In the genomic region with DNA sequence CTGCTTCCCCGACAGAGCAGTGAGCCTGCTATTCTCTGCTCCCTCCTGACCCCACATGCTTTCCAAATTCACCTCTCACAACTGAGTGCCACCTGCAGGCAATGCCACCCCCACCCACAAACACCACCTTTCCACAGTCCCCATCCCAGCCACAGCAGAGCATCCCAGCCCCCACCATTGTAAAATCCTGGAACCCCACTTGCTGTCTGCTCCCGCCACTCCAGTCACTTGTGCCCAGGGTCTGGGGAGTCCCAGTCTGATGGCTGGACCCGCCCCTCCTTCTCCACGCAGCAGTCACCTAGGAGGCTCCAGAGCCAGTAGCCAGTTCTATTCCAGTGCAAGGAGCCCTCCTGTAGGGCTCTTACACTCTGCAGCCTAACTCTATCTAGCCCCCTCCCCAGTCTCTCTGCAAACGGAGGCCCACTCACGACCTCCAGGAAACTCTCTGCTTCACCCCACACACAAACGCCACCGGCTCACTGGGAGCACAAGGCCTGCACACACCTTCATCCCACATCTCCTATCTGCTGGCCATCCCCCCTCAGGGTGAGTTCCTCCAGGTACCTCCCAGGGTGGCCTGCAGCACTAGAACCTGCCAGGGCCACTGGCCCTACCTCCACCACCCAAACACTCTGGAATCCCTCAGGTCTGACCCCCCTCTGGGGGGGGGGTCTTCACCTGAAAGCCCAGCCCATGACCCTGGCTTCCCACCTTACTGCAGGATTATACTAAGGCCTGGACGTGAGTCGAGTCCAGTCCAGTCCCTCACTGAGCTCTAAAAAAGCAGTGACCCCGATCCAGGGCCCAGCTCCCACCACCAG, we compare ENCODE assay signal across 9 cellular contexts. TPM values are rescaled to one million over a fixed set of nuclear protein-coding genes. Genes with fewer than 3 reads are reported as not detected.
DNase-seq lines count a peak whose midpoint lies in the region; ATAC-seq, FAIRE-seq and TF ChIP-seq lines count a peak whose summit lies in the region.
"Had no signal": no experiment of that assay in that cellular context is flagged by ENCODE, and none has a peak within 500 bp of the region (broad histone marks: within the 10 kb centered on the region; RNA-seq: fewer than 3 reads in every experiment).

No MANE protein-coding gene starts in this region.

- no peak for TF ChIP-seq CTCF in astrocyte (IDR thresholded peaks at IDR 0.05; ENCODE audit: insufficient read depth, low read depth, low read length)
- no peak for TF ChIP-seq CTCF in lower leg skin (IDR thresholded peaks at IDR 0.05)
- TF ChIP-seq CTCF in type B pancreatic cell (conservative IDR thresholded peaks at IDR 0.05): no peak

- H3K4me2 ChIP-seq in astrocyte (ENCODE audit: low read length): peak overlapping the region; percentile 98

- H3K4me1 ChIP-seq in astrocyte (ENCODE audit: insufficient read depth, low read length): peaks cover 33% of the 10 kb centered on the region

- H3K36me3 ChIP-seq in astrocyte (ENCODE audit: insufficient read depth, low read length): peaks cover 5% of the 10 kb centered on the region

- intact Hi-C loops in lower leg skin (cut with DNase I; ENCODE audit: low total_unique reads): no loop called here

- H3K27ac Mint-ChIP-seq in astrocyte (ENCODE audit: unreplicated experiment) (peak overlapping the region; percentile 90), type B pancreatic cell (peak overlapping the region; percentile 89)

- no peaks in the 10 kb centered on the region for H3K27me3 ChIP-seq in astrocyte (ENCODE audit: insufficient read depth, low read length)

- peaks cover 58% of the 10 kb centered on the region for H4K20me1 ChIP-seq in astrocyte (ENCODE audit: insufficient read depth, low read length)

- H3K27me3 Mint-ChIP-seq in astrocyte (ENCODE audit: low read depth, unreplicated experiment) (no peaks in the 10 kb centered on the region), type B pancreatic cell (no peaks in the 10 kb centered on the region)

- H3K9me3 Mint-ChIP-seq in astrocyte (ENCODE audit: unreplicated experiment) (no peaks in the 10 kb centered on the region), type B pancreatic cell (no peaks in the 10 kb centered on the region)

- H3K27ac ChIP-seq in astrocyte (ENCODE audit: low read depth, low read length): peak overlapping the region; percentile 22

- H3K79me2 ChIP-seq in astrocyte (ENCODE audit: insufficient read depth, low read length): peaks cover 69% of the 10 kb centered on the region

- H3K9me3 ChIP-seq in astrocyte (ENCODE audit: insufficient read depth, low read depth, low read length): no peaks in the 10 kb centered on the region

- ATAC-seq in HG02571 (IDR thresholded peaks at IDR 0.05; ENCODE audit: unreplicated experiment): no peak

- DNase-seq in activated gamma-delta T cell treated with Interleukin-2 at 50 U/mL for 16 hours (peak; percentile 2), activated gamma-delta T cell (lab: John Stamatoyannopoulos, UW) (no peak), astrocyte (ENCODE audit: low read depth) (no peak), lower leg skin (ENCODE audit: low spot score in 2 of 2) (peak in 1 of 2 donors; percentile 14), type B pancreatic cell (ENCODE audit: extremely low spot score, unreplicated experiment) (no peak), A172 (ENCODE audit: low spot score) (no peak), amygdala (lab: John Stamatoyannopoulos, UW) (no peak)
- DNase-seq: NCI-H510A had no signal

- peaks cover 24% of the 10 kb centered on the region for H3K36me3 Mint-ChIP-seq in astrocyte (ENCODE audit: low read depth, unreplicated experiment)
- H3K36me3 Mint-ChIP-seq in type B pancreatic cell: peaks cover 9% of the 10 kb centered on the region

- H3K4me3 ChIP-seq in astrocyte (ENCODE audit: insufficient read depth, low read depth, low read length) (peak overlapping the region; percentile 78), lower leg skin (ENCODE audit: low read depth, poor library complexity, severe bottlenecking) (peak overlapping the region; percentile 86)

- H3K9ac ChIP-seq in astrocyte (ENCODE audit: low read length): peak overlapping the region; percentile 84

- peak overlapping the region; percentile 96 for H3K4me3 Mint-ChIP-seq in astrocyte (ENCODE audit: unreplicated experiment)
- H3K4me3 Mint-ChIP-seq in type B pancreatic cell: peak overlapping the region; percentile 96

- no peak for FAIRE-seq in astrocyte (lab: Jason Lieb, UNC)

- 33 to 34% methylated on average over 11 of the region's 11 CpGs for WGBS in lower leg skin, 2 donors

- peaks cover 40% of the 10 kb centered on the region for H3K4me1 Mint-ChIP-seq in astrocyte (ENCODE audit: low read depth, unreplicated experiment)
- peaks cover 34% of the 10 kb centered on the region for H3K4me1 Mint-ChIP-seq in type B pancreatic cell (ENCODE audit: unreplicated experiment)

- TF ChIP-seq POLR2A in lower leg skin (IDR thresholded peaks at IDR 0.05): no peak

- H2AFZ ChIP-seq in astrocyte (ENCODE audit: low read depth, low read length): no peak overlapping the region

RNA-seq across cellular contexts. Expression of gene GNB1L, which starts 1.4 kb away (rescaled TPM):
- total RNA-seq in astrocyte (10.4 and 14.3 TPM in 2 replicates), lower leg skin (10 to 100 TPM; 10.0 to 16.2 (median 11.2) TPM), type B pancreatic cell (ENCODE audit: low replicate concordance) (7.5 and 7.7 TPM in 2 replicates)
- total RNA-seq in A172 (2014; rRNA removed; shearing (Covaris generic)): 8.9 and 9.6 TPM in 2 replicates

RNA-seq across cellular contexts. Expression of gene RTL10, which starts 1.4 kb away (rescaled TPM):
- total RNA-seq in astrocyte (33.6 and 43.0 TPM in 2 replicates), lower leg skin (10 to 100 TPM; 24.5 to 28.0 (median 27.1) TPM), type B pancreatic cell (ENCODE audit: low replicate concordance) (28.8 and 39.1 TPM in 2 replicates)
- total RNA-seq in A172 (2014; rRNA removed; shearing (Covaris generic)): 8.5 and 11.7 TPM in 2 replicates
